In genomic region chr12:34602213-34602940, GRCh38 we compare ENCODE assay signal across 13 cellular contexts.
"Had no signal": no experiment of that assay in that cellular context is flagged by ENCODE, and none has a peak within 500 bp of the region (broad histone marks: within the 10 kb centered on the region; RNA-seq: fewer than 3 reads in every experiment).

No MANE protein-coding gene starts in this region.

- H3K27ac ChIP-seq: adrenal gland, left lung, SJSA1, suprapubic skin, transverse colon, WERI-Rb-1 had no signal

- H3K36me3 ChIP-seq: adrenal gland, left lung, SJSA1, suprapubic skin, transverse colon, WERI-Rb-1 had no signal

- H3K4me1 ChIP-seq: adrenal gland, left lung, SJSA1, suprapubic skin, transverse colon had no signal

- ATAC-seq: activated CD4-positive, alpha-beta T cell treated with anti-CD3 and anti-CD28 coated beads for 36 hours; effector memory CD8-positive, alpha-beta T cell; left lung had no signal

- H3K9me3 ChIP-seq: adrenal gland had no signal

- H3K27me3 ChIP-seq: adrenal gland, left lung, SJSA1, suprapubic skin, transverse colon had no signal

- H3K4me3 ChIP-seq: adrenal gland, left lung, SJSA1, suprapubic skin, transverse colon had no signal

- DNase-seq: activated CD4-positive, alpha-beta memory T cell treated with anti-CD3 and anti-CD28 coated beads, Interleukin-2, amount 10 ng/mL, durations not matched to agents 7 days and 5 days; activated CD4-positive, alpha-beta T cell treated with anti-CD3 and anti-CD28 coated beads for 36 hours; activated T-cell treated with anti-CD3 and anti-CD28 coated beads, Interleukin-2, amount 50 U/mL, for 1 hour; dermis blood vessel endothelial cell; effector memory CD8-positive, alpha-beta T cell; occipital lobe; SW 1271; transverse colon; WERI-Rb-1 had no signal
